In genomic region chr5:13664377-13664776, GRCh38 we compare ENCODE assay signal across 14 cellular contexts.
DNase-seq lines count a peak whose midpoint lies in the region; TF ChIP-seq lines count a peak whose summit lies in the region.
"Had no signal": no experiment of that assay in that cellular context is flagged by ENCODE, and none has a peak within 500 bp of the region (broad histone marks: within the 10 kb centered on the region; RNA-seq: fewer than 3 reads in every experiment).

No MANE protein-coding gene starts in this region.

- DNase-seq in AG20443 (ENCODE audit: low spot score) (peak; percentile 21), LHCN-M2 (ENCODE audit: low read depth) (peak; percentile 98), mammary epithelial cell (peak; percentile 93), lung microvascular endothelial cell (ENCODE audit: low read depth in 2 of 2) (peak; percentile 59 to 98), chondrocyte (ENCODE audit: low spot score) (no peak), pons (ENCODE audit: low spot score) (no peak), amygdala (lab: John Stamatoyannopoulos, UW) (no peak), Calu3 (no peak)
- DNase-seq: CD4-positive, alpha-beta T cell; naive B cell; NCI-H2081 treated with DMSO at 0.1 percent for 48 hours; upper lobe of left lung had no signal

- intact Hi-C loops in mammary epithelial cell (cut with micrococcal nuclease) = loop anchor here (2.0 to 5.0 kb wide), 4 partner anchors 153 to 307 kb away; no protein-coding TSS in a partner anchor
- intact Hi-C loops in Calu3 (cut with micrococcal nuclease; ENCODE audit: unreplicated experiment) = no loop called here

- H3K4me3 Mint-ChIP-seq in chondrocyte (ENCODE audit: unreplicated experiment) = no peak overlapping the region
- H3K4me3 Mint-ChIP-seq in Calu3 (ENCODE audit: low read depth, unreplicated experiment) = no peak overlapping the region
- H3K4me3 Mint-ChIP-seq: CD4-positive, alpha-beta T cell; IgD-negative memory B cell; naive B cell had no signal

- no peak overlapping the region for H3K4me3 ChIP-seq in mammary epithelial cell (replicated peaks in 1 of 3; ENCODE audit: insufficient read depth in 1 of 3, low read depth in 2 of 3, low read length in 3 of 3)
- H3K4me3 ChIP-seq: skin epidermis, upper lobe of left lung had no signal

- no peak overlapping the region for H3K9ac ChIP-seq in mammary epithelial cell (ENCODE audit: insufficient read depth, low read length)

- dilution Hi-C loops in mammary epithelial cell (cut with HindIII; ENCODE audit: low sequenced_read_pairs) = no loop called here

- H3K27me3 Mint-ChIP-seq in chondrocyte (ENCODE audit: low read depth) (peaks cover 1% of the 10 kb centered on the region), Calu3 (ENCODE audit: unreplicated experiment) (no peaks in the 10 kb centered on the region)
- H3K27me3 Mint-ChIP-seq: CD4-positive, alpha-beta T cell; IgD-negative memory B cell; naive B cell had no signal

- no TSS peak for BruUV-seq in mammary epithelial cell (replicated peaks; lab: Mats Ljungman, UMichigan)
- no TSS peak for BruUV-seq in Calu3 (replicated peaks; lab: Mats Ljungman, UMichigan)

- H3K36me3 Mint-ChIP-seq in chondrocyte (ENCODE audit: low read depth) (no peaks in the 10 kb centered on the region), Calu3 (ENCODE audit: insufficient read depth, unreplicated experiment) (no peaks in the 10 kb centered on the region)
- H3K36me3 Mint-ChIP-seq: IgD-negative memory B cell, naive B cell had no signal

- peaks cover 37% of the 10 kb centered on the region for H3K4me1 ChIP-seq in mammary epithelial cell (ENCODE audit: insufficient read depth, low read length)
- H3K4me1 ChIP-seq: upper lobe of left lung had no signal

- peak overlapping the region; percentile 52 for H3K27ac ChIP-seq in mammary epithelial cell (ENCODE audit: insufficient read depth, low read depth, low read length)
- H3K27ac ChIP-seq: skin epidermis, upper lobe of left lung had no signal

- TF ChIP-seq CTCF in mammary epithelial cell (conservative IDR thresholded peaks at IDR 0.05 in 1 of 2, IDR thresholded peaks at IDR 0.05 in 1 of 2; ENCODE audit: extremely low read depth in 1 of 2, insufficient read depth in 1 of 2, low read depth in 1 of 2, low read length in 2 of 2) (no peak), chondrocyte (IDR thresholded peaks at IDR 0.05) (no peak), Calu3 (IDR thresholded peaks at IDR 0.05; ENCODE audit: unreplicated experiment) (no peak)

- WGBS in mammary epithelial cell (ENCODE audit: low coverage, missing lambda C conversion rate) = 2% methylated on average over 3 of the region's 3 CpGs

- H3K4me1 Mint-ChIP-seq in chondrocyte (ENCODE audit: low read depth) (no peaks in the 10 kb centered on the region), Calu3 (ENCODE audit: low read depth, unreplicated experiment) (peaks cover 7% of the 10 kb centered on the region)
- H3K4me1 Mint-ChIP-seq: IgD-negative memory B cell, naive B cell had no signal

- H3K79me2 ChIP-seq in mammary epithelial cell (ENCODE audit: insufficient read depth, low read length) = no peaks in the 10 kb centered on the region

- CTCF ChIA-PET in mammary epithelial cell (lab: Charles Lee; ENCODE audit: low non-redundant PET) = no interaction called here
- CTCF ChIA-PET in Calu3 (lab: Charles Lee) = no interaction called here

- peak overlapping the region; percentile 62 for H2AFZ ChIP-seq in mammary epithelial cell (ENCODE audit: low read depth, low read length)

- H3K27ac Mint-ChIP-seq in chondrocyte (ENCODE audit: unreplicated experiment) (no peak overlapping the region), Calu3 (ENCODE audit: unreplicated experiment) (no peak overlapping the region)
- H3K27ac Mint-ChIP-seq: CD4-positive, alpha-beta T cell; IgD-negative memory B cell; naive B cell had no signal

- no peaks in the 10 kb centered on the region for H3K36me3 ChIP-seq in mammary epithelial cell (ENCODE audit: insufficient read depth, low read length)
- H3K36me3 ChIP-seq: upper lobe of left lung had no signal

- no peaks in the 10 kb centered on the region for H3K9me3 ChIP-seq in mammary epithelial cell (replicated peaks; ENCODE audit: insufficient read depth, low read length)
- H3K9me3 ChIP-seq: upper lobe of left lung had no signal

- no peaks in the 10 kb centered on the region for H4K20me1 ChIP-seq in mammary epithelial cell (ENCODE audit: insufficient read depth, low read length)

- no peaks in the 10 kb centered on the region for H3K27me3 ChIP-seq in mammary epithelial cell (ENCODE audit: insufficient read depth, low read length)
- H3K27me3 ChIP-seq: upper lobe of left lung had no signal

- peak overlapping the region; percentile 48 for H3K4me2 ChIP-seq in mammary epithelial cell (ENCODE audit: insufficient read depth, low read depth, low read length)

- H3K9me3 Mint-ChIP-seq in chondrocyte (ENCODE audit: low read depth) = peaks cover 2% of the 10 kb centered on the region
- no peaks in the 10 kb centered on the region for H3K9me3 Mint-ChIP-seq in Calu3 (ENCODE audit: low read depth, unreplicated experiment)

- in situ Hi-C loops in mammary epithelial cell (cut with MboI; ENCODE audit: low sequenced_read_pairs in 2 of 2) = no loop called here

Comparison
In these comparisons a context has a peak if more than half of its experiments do, and no peak if none do; other contexts are left out.
1. DNase-seq: peak in AG20443 (single experiment), LHCN-M2 (single experiment), mammary epithelial cell (single experiment) and lung microvascular endothelial cell (2 of 2); none in chondrocyte (single experiment), pons (single experiment), amygdala (0 of 56) and Calu3 (single experiment).